2 cellular contexts compared by ENCODE assay signal in the genomic region with DNA sequence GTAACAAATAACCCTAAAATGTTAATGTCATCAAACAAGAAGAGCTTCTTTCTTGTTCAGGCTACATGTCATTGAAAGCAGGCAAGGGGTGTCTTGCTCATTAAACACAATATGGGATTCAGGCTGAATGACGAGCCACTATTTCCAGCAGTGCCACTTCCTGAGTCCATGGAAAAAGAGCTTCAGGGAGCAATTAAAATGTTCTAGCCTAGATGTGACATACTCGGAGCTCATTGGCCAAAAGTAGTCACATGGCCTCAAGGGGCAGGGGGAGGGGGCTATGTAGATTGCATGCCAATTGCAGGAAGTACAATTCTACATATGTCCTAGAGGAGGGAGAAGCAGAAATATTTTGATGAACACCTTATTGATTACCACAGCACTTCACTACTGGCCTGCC.
TF ChIP-seq lines count a peak whose summit lies in the region.

No MANE protein-coding gene starts in this region.

TF ChIP-seq in HEK293T, 16 proteins besides CTCF, POLR2A, EP300 and RAD21 (continued from another document):
- TF ChIP-seq, protein P1, sequence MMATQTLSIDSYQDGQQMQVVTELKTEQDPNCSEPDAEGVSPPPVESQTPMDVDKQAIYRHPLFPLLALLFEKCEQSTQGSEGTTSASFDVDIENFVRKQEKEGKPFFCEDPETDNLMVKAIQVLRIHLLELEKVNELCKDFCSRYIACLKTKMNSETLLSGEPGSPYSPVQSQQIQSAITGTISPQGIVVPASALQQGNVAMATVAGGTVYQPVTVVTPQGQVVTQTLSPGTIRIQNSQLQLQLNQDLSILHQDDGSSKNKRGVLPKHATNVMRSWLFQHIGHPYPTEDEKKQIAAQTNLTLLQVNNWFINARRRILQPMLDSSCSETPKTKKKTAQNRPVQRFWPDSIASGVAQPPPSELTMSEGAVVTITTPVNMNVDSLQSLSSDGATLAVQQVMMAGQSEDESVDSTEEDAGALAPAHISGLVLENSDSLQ (IDR thresholded peaks at IDR 0.05), result no peak
- TF ChIP-seq BHLHE40 (IDR thresholded peaks at IDR 0.05; ENCODE audit: borderline replicate concordance) (no peak), CTBP1 (IDR thresholded peaks at IDR 0.05; ENCODE audit: borderline replicate concordance) (no peak), NFRKB (IDR thresholded peaks at IDR 0.05) (no peak), FOXK2 (IDR thresholded peaks at IDR 0.05) (no peak), ZNF384 (IDR thresholded peaks at IDR 0.05) (no peak), HDGF (IDR thresholded peaks at IDR 0.05; ENCODE audit: borderline replicate concordance) (no peak), ELF4 (IDR thresholded peaks at IDR 0.05) (no peak), FOXA1 (IDR thresholded peaks at IDR 0.05) (no peak), FOXM1 (IDR thresholded peaks at IDR 0.05; ENCODE audit: borderline replicate concordance) (no peak)

TF ChIP-seq in WTC11, 78 proteins besides CTCF, POLR2A, EP300 and RAD21 (continued from another document):
- TF ChIP-seq, protein P2, sequence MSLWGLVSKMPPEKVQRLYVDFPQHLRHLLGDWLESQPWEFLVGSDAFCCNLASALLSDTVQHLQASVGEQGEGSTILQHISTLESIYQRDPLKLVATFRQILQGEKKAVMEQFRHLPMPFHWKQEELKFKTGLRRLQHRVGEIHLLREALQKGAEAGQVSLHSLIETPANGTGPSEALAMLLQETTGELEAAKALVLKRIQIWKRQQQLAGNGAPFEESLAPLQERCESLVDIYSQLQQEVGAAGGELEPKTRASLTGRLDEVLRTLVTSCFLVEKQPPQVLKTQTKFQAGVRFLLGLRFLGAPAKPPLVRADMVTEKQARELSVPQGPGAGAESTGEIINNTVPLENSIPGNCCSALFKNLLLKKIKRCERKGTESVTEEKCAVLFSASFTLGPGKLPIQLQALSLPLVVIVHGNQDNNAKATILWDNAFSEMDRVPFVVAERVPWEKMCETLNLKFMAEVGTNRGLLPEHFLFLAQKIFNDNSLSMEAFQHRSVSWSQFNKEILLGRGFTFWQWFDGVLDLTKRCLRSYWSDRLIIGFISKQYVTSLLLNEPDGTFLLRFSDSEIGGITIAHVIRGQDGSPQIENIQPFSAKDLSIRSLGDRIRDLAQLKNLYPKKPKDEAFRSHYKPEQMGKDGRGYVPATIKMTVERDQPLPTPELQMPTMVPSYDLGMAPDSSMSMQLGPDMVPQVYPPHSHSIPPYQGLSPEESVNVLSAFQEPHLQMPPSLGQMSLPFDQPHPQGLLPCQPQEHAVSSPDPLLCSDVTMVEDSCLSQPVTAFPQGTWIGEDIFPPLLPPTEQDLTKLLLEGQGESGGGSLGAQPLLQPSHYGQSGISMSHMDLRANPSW (CRISPR knock-in tag; conservative IDR thresholded peaks at IDR 0.05; ENCODE audit: low read depth), result no peak
- TF ChIP-seq, protein P3, sequence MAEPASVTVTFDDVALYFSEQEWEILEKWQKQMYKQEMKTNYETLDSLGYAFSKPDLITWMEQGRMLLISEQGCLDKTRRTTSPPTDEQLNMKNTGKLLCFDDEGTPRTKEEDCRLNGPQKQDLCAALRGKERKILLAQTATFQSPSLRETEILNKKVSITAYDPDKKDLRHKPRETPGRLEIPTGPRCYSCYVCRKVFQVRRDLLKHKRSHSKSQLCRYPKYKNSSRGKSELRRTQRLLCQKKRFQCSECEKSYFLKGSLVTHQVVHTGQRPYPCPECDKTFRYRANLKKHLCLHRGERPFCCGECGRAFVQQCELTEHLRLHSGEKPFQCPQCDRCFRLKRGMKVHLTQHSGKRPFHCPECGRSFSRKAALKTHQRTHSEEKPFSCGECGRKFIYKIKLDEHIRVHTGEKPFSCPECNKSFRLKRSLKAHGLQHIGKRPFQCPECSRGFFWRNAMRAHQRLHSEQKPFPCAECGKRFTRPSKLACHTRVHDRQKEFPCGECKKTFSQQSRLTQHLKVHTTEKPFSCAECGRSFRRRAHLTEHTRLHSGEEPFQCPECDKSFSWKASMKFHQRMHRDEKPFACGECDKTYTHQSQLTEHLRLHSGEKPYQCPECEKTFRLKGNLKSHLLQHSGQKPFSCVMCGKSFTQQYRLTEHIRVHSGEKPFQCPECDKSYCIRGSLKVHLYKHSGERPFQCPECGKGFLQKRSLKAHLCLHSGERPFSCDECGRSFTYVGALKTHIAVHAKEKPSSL (CRISPR knock-in tag; conservative IDR thresholded peaks at IDR 0.05), result no peak
- TF ChIP-seq, protein P4, sequence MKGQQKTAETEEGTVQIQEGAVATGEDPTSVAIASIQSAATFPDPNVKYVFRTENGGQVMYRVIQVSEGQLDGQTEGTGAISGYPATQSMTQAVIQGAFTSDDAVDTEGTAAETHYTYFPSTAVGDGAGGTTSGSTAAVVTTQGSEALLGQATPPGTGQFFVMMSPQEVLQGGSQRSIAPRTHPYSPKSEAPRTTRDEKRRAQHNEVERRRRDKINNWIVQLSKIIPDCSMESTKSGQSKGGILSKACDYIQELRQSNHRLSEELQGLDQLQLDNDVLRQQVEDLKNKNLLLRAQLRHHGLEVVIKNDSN (CRISPR knock-in tag; IDR thresholded peaks at IDR 0.05), result peak; percentile 64
- TF ChIP-seq, protein P5, sequence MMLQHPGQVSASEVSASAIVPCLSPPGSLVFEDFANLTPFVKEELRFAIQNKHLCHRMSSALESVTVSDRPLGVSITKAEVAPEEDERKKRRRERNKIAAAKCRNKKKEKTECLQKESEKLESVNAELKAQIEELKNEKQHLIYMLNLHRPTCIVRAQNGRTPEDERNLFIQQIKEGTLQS (CRISPR knock-in tag; conservative IDR thresholded peaks at IDR 0.05), result no peak
- TF ChIP-seq, protein P6, sequence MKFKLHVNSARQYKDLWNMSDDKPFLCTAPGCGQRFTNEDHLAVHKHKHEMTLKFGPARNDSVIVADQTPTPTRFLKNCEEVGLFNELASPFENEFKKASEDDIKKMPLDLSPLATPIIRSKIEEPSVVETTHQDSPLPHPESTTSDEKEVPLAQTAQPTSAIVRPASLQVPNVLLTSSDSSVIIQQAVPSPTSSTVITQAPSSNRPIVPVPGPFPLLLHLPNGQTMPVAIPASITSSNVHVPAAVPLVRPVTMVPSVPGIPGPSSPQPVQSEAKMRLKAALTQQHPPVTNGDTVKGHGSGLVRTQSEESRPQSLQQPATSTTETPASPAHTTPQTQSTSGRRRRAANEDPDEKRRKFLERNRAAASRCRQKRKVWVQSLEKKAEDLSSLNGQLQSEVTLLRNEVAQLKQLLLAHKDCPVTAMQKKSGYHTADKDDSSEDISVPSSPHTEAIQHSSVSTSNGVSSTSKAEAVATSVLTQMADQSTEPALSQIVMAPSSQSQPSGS (CRISPR knock-in tag; IDR thresholded peaks at IDR 0.05; ENCODE audit: borderline replicate concordance, low read depth), result no peak
- TF ChIP-seq, protein P7, sequence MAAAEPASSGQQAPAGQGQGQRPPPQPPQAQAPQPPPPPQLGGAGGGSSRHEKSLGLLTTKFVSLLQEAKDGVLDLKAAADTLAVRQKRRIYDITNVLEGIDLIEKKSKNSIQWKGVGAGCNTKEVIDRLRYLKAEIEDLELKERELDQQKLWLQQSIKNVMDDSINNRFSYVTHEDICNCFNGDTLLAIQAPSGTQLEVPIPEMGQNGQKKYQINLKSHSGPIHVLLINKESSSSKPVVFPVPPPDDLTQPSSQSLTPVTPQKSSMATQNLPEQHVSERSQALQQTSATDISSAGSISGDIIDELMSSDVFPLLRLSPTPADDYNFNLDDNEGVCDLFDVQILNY (CRISPR knock-in tag; IDR thresholded peaks at IDR 0.05), result no peak
- TF ChIP-seq, protein P8, sequence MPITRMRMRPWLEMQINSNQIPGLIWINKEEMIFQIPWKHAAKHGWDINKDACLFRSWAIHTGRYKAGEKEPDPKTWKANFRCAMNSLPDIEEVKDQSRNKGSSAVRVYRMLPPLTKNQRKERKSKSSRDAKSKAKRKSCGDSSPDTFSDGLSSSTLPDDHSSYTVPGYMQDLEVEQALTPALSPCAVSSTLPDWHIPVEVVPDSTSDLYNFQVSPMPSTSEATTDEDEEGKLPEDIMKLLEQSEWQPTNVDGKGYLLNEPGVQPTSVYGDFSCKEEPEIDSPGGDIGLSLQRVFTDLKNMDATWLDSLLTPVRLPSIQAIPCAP (CRISPR knock-in tag; IDR thresholded peaks at IDR 0.05), result no peak
- no peak for TF ChIP-seq NFE2L1 (CRISPR knock-in tag; IDR thresholded peaks at IDR 0.05)
- TF ChIP-seq, protein P9, sequence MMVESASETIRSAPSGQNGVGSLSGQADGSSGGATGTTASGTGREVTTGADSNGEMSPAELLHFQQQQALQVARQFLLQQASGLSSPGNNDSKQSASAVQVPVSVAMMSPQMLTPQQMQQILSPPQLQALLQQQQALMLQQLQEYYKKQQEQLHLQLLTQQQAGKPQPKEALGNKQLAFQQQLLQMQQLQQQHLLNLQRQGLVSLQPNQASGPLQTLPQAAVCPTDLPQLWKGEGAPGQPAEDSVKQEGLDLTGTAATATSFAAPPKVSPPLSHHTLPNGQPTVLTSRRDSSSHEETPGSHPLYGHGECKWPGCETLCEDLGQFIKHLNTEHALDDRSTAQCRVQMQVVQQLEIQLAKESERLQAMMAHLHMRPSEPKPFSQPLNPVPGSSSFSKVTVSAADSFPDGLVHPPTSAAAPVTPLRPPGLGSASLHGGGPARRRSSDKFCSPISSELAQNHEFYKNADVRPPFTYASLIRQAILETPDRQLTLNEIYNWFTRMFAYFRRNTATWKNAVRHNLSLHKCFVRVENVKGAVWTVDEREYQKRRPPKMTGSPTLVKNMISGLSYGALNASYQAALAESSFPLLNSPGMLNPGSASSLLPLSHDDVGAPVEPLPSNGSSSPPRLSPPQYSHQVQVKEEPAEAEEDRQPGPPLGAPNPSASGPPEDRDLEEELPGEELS (CRISPR knock-in tag; IDR thresholded peaks at IDR 0.05), result no peak
- TF ChIP-seq, protein P10, sequence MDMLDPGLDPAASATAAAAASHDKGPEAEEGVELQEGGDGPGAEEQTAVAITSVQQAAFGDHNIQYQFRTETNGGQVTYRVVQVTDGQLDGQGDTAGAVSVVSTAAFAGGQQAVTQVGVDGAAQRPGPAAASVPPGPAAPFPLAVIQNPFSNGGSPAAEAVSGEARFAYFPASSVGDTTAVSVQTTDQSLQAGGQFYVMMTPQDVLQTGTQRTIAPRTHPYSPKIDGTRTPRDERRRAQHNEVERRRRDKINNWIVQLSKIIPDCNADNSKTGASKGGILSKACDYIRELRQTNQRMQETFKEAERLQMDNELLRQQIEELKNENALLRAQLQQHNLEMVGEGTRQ (CRISPR knock-in tag; IDR thresholded peaks at IDR 0.05), result peak; percentile 80
